Comparison of ENCODE assay signal across 8 cellular contexts in genomic region chr5:66814146-66814991, GRCh38.
DNase-seq lines count a peak whose midpoint lies in the region; ATAC-seq and TF ChIP-seq lines count a peak whose summit lies in the region.

No MANE protein-coding gene starts in this region.

- CTCF ChIA-PET in Calu3 (lab: Charles Lee), result interaction anchor here (0.8 to 1.7 kb wide), 3 partner anchors 18 to 336 kb away, joined by 3 to 5 read pairs (median 3); no protein-coding TSS in a partner anchor

- H3K36me3 ChIP-seq in MM.1S (replicated peaks; ENCODE audit: insufficient read depth, low read length) (no peaks in the 10 kb centered on the region), WERI-Rb-1 (no peaks in the 10 kb centered on the region)

- H3K4me1 ChIP-seq in MM.1S (ENCODE audit: low read length), result no peaks in the 10 kb centered on the region

- H3K9ac ChIP-seq in MM.1S (ENCODE audit: low read length), result no peak overlapping the region

- no peaks in the 10 kb centered on the region for H3F3A ChIP-seq in MM.1S (ENCODE audit: insufficient read depth, low read length)

- H3K9me3 ChIP-seq in MM.1S (replicated peaks; ENCODE audit: insufficient read depth, low read length) (no peaks in the 10 kb centered on the region), WERI-Rb-1 (ENCODE audit: severe bottlenecking) (no peaks in the 10 kb centered on the region)

- no peak overlapping the region for H3K4me3 ChIP-seq in MM.1S (ENCODE audit: low read length)
- H3K4me3 ChIP-seq in WERI-Rb-1 (ENCODE audit: low read depth, low read length), result no peak overlapping the region
- no peak overlapping the region for H3K4me3 ChIP-seq in epithelial cell of proximal tubule (ENCODE audit: low read depth, low read length)

- no peak overlapping the region for H3K4me3 Mint-ChIP-seq in Calu3 (ENCODE audit: low read depth, unreplicated experiment)
- no peak overlapping the region for H3K4me3 Mint-ChIP-seq in nephron

- no peaks in the 10 kb centered on the region for H3K9me2 ChIP-seq in MM.1S (replicated peaks; ENCODE audit: insufficient read depth, low read length)

- H3K27ac Mint-ChIP-seq in Calu3 (ENCODE audit: unreplicated experiment) (no peak overlapping the region), nephron (no peak overlapping the region)

- BruUV-seq in Calu3 (replicated peaks; lab: Mats Ljungman, UMichigan), result no TSS peak

- peak; percentile 72 for TF ChIP-seq CTCF in Calu3 (IDR thresholded peaks at IDR 0.05; ENCODE audit: unreplicated experiment)
- peak; percentile 83 for TF ChIP-seq CTCF in MM.1S (IDR thresholded peaks at IDR 0.05; ENCODE audit: low read length)
- peak; percentile 47 for TF ChIP-seq CTCF in WERI-Rb-1 (IDR thresholded peaks at IDR 0.05; ENCODE audit: low read depth, low read length)
- TF ChIP-seq CTCF in epithelial cell of proximal tubule (conservative IDR thresholded peaks at IDR 0.05; ENCODE audit: low read depth, low read length), result peak; percentile 85
- peak; percentile 65 to 79 (median 72) for TF ChIP-seq CTCF in nephron (IDR thresholded peaks at IDR 0.05; ENCODE audit: unreplicated experiment in 3 of 3)

- intact Hi-C loops in Calu3 (cut with micrococcal nuclease; ENCODE audit: unreplicated experiment), result loop anchor here (2.0 to 5.0 kb wide), 4 partner anchors 43 to 394 kb away; no protein-coding TSS in a partner anchor

- H3K79me2 ChIP-seq in MM.1S (ENCODE audit: low read length), result no peaks in the 10 kb centered on the region

- no peak overlapping the region for H3K27ac ChIP-seq in MM.1S (ENCODE audit: low read length)
- H3K27ac ChIP-seq in WERI-Rb-1, result no peak overlapping the region

- H3K27me3 Mint-ChIP-seq in Calu3 (ENCODE audit: unreplicated experiment) (no peaks in the 10 kb centered on the region), nephron (ENCODE audit: low read depth) (no peaks in the 10 kb centered on the region)

- H3K4me1 Mint-ChIP-seq in Calu3 (ENCODE audit: low read depth, unreplicated experiment) (no peaks in the 10 kb centered on the region), nephron (no peaks in the 10 kb centered on the region)

- ATAC-seq in HG02870 (IDR thresholded peaks at IDR 0.05; ENCODE audit: unreplicated experiment), result no peak
- no peak for ATAC-seq in HG03460 (IDR thresholded peaks at IDR 0.05; ENCODE audit: unreplicated experiment)

- H3K9me3 Mint-ChIP-seq in Calu3 (ENCODE audit: low read depth, unreplicated experiment) (no peaks in the 10 kb centered on the region), nephron (no peaks in the 10 kb centered on the region)

- no peak overlapping the region for H2AFZ ChIP-seq in MM.1S (ENCODE audit: low read length)

- DNase-seq in Calu3 (peak; percentile 54), GM19238 (ENCODE audit: insufficient read length, low spot score) (peak; percentile 32), MM.1S (peak; percentile 61), WERI-Rb-1 (peak; percentile 51), epithelial cell of proximal tubule (ENCODE audit: low read depth) (no peak)

- H4K20me1 ChIP-seq in MM.1S (ENCODE audit: insufficient read depth, low read length), result no peaks in the 10 kb centered on the region

- H3K36me3 Mint-ChIP-seq in Calu3 (ENCODE audit: insufficient read depth, unreplicated experiment) (no peaks in the 10 kb centered on the region), nephron (ENCODE audit: low read depth) (no peaks in the 10 kb centered on the region)

- H3K4me2 ChIP-seq in MM.1S (ENCODE audit: low read depth, low read length), result peak overlapping the region; percentile 19; the same call in 1 of the 2 replicates

- H3K27me3 ChIP-seq in MM.1S (replicated peaks; ENCODE audit: insufficient read depth, low read length), result no peaks in the 10 kb centered on the region
- no peaks in the 10 kb centered on the region for H3K27me3 ChIP-seq in WERI-Rb-1 (ENCODE audit: insufficient read depth, low read depth, severe bottlenecking)
